Comparison of ENCODE assay signal across 16 cellular contexts in the genomic region with DNA sequence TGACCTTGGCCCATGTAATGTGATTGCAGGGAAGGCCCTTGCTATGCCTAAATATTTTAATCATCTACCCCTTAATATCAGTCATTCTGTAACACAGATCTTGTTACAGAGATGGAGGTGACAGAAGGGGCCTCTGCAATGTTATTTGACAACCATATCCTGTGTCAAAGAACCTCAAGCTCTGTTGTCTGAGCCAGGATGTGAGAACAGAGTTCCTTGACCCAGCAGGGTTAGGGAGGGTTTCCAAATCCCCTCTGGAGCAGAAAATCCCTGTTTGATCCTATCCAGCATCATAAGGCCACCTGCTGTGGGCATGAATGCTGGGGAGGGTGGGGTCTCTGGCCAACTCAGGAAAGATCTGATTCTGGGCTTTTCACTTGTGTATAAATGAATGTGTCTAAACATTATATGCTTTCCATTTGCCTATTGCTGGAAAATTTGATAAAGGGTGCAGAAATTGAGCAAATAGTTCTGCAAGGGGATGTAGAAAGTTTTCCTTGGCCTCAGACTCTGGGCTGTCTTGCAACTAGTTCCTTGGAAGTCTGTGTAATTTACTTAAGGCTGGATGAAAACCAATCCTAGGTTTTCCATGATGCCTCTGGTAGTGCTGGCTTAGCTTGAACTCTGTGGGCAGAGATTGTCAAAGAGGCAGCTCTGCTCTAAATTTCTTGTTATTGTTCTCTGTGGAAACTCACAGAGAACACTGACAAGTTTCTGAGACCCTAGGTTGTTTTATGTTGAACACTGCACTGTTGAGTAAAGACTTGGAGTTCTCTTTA.
DNase-seq lines count a peak whose midpoint lies in the region; ATAC-seq and TF ChIP-seq lines count a peak whose summit lies in the region.
"Had no signal": no experiment of that assay in that cellular context is flagged by ENCODE, and none has a peak within 500 bp of the region (broad histone marks: within the 10 kb centered on the region; RNA-seq: fewer than 3 reads in every experiment).

No MANE protein-coding gene starts in this region.

- POLR2A ChIA-PET in IMR-90 (lab: Charles Lee; ENCODE audit: unreplicated experiment), result no interaction called here

- H3K27ac ChIP-seq in IMR-90 (ENCODE audit: insufficient read depth, low read length) (no peak overlapping the region; the same call in 1 of the 2 replicates), hepatocyte (peak overlapping the region; percentile 88), sigmoid colon (peak overlapping the region; percentile 51 to 86 (median 80))
- H3K27ac ChIP-seq: A549 had no signal

- no peak overlapping the region for H3K4me3 ChIP-seq in IMR-90 (ENCODE audit: insufficient read depth, low read depth, low read length)
- H3K4me3 ChIP-seq in hepatocyte, result no peak overlapping the region
- no peak overlapping the region for H3K4me3 ChIP-seq in sigmoid colon
- H3K4me3 ChIP-seq in HAP-1, result no peak overlapping the region
- H3K4me3 ChIP-seq: A549, GM12878 had no signal

- no peak overlapping the region for H3K4me3 Mint-ChIP-seq in brain
- H3K4me3 Mint-ChIP-seq: CD14-positive monocyte had no signal

- H4K20me1 ChIP-seq in IMR-90 (ENCODE audit: insufficient read depth, low read length), result no peaks in the 10 kb centered on the region
- H4K20me1 ChIP-seq in hepatocyte (ENCODE audit: insufficient read depth, poor library complexity, severe bottlenecking), result no peaks in the 10 kb centered on the region

- TF ChIP-seq CTCF in IMR-90 (conservative IDR thresholded peaks at IDR 0.05; ENCODE audit: low read depth, low read length) (no peak), brain (conservative IDR thresholded peaks at IDR 0.05) (no peak), hepatocyte (IDR thresholded peaks at IDR 0.05; ENCODE audit: poor library complexity) (no peak), sigmoid colon (IDR thresholded peaks at IDR 0.05) (no peak)

- no peak overlapping the region for H2AFZ ChIP-seq in IMR-90 (replicated peaks; ENCODE audit: low read length, poor library complexity)
- no peak overlapping the region for H2AFZ ChIP-seq in hepatocyte

- H3K79me1 ChIP-seq in IMR-90 (ENCODE audit: low read depth in 1 of 2, low read length in 2 of 2), result no peaks in the 10 kb centered on the region

- H3K36me3 ChIP-seq in IMR-90 (ENCODE audit: control insufficient read depth, insufficient read depth, low read length) (no peaks in the 10 kb centered on the region), hepatocyte (replicated peaks; ENCODE audit: insufficient read depth, low read depth) (no peaks in the 10 kb centered on the region), sigmoid colon (peaks cover 0 to 4% (median 0%) of the 10 kb centered on the region in 4 donors), HAP-1 (replicated peaks) (no peaks in the 10 kb centered on the region)

- no peaks in the 10 kb centered on the region for H3K9me1 ChIP-seq in IMR-90 (ENCODE audit: insufficient read depth, low read length)

- H2BK5ac ChIP-seq in IMR-90 (ENCODE audit: low read depth, low read length, poor library complexity, severe bottlenecking), result no peak overlapping the region

- no peaks in the 10 kb centered on the region for H3K79me2 ChIP-seq in hepatocyte

- dilution Hi-C loops in IMR-90 (cut with HindIII; ENCODE audit: low sequenced_read_pairs, unreplicated experiment), result no loop called here

- H3K56ac ChIP-seq in IMR-90 (ENCODE audit: extremely low read depth, insufficient read depth, low read length), result no peak overlapping the region

- peak overlapping the region in 3 of 5 experiments; percentile 43 to 60 (median 51) for H3K27ac Mint-ChIP-seq in brain
- H3K27ac Mint-ChIP-seq: CD14-positive monocyte had no signal

- no peak for DNase-seq in IMR-90
- no peak for DNase-seq in hepatocyte (ENCODE audit: low spot score)
- no peak for DNase-seq in sigmoid colon
- DNase-seq in NAMALWA (ENCODE audit: low spot score), result no peak
- no peak for DNase-seq in HAP-1 (ENCODE audit: low spot score in 2 of 2)
- no peak for DNase-seq in NCI-H2029 (lab: John Stamatoyannopoulos, UW)
- DNase-seq in NCI-H774 (lab: John Stamatoyannopoulos, UW), result no peak
- DNase-seq: COR-L47, NCI-H2107, NCI-H226, NCI-H526 treated with DMSO at 0.1 percent for 48 hours, PC-3 had no signal

- H3K9me2 ChIP-seq in hepatocyte (replicated peaks; ENCODE audit: insufficient read depth), result no peaks in the 10 kb centered on the region

- no peak overlapping the region for H2BK120ac ChIP-seq in IMR-90 (ENCODE audit: low read depth, low read length)

- H2BK15ac ChIP-seq in IMR-90 (ENCODE audit: low read depth, low read length), result no peak overlapping the region

- peaks cover 5% of the 10 kb centered on the region for H3K4me1 ChIP-seq in IMR-90 (ENCODE audit: control insufficient read depth, insufficient read depth, low read length)
- H3K4me1 ChIP-seq in hepatocyte (ENCODE audit: insufficient read depth), result peaks cover 13% of the 10 kb centered on the region
- H3K4me1 ChIP-seq in sigmoid colon, result peaks cover 0 to 92% (median 73%) of the 10 kb centered on the region in 4 donors
- H3K4me1 ChIP-seq in HAP-1, result no peaks in the 10 kb centered on the region
- H3K4me1 ChIP-seq: A549 had no signal

- no peak overlapping the region for H4K5ac ChIP-seq in IMR-90 (ENCODE audit: low read depth, low read length)

- intact Hi-C loops in IMR-90 (cut with micrococcal nuclease), result no loop called here
- intact Hi-C loops in sigmoid colon (cut with DNase I), result no loop called here

- H3K9me3 ChIP-seq in IMR-90 (ENCODE audit: control insufficient read depth, insufficient read depth, low read length) (no peaks in the 10 kb centered on the region), hepatocyte (ENCODE audit: low read depth) (no peaks in the 10 kb centered on the region), sigmoid colon (no peaks in the 10 kb centered on the region), HAP-1 (no peaks in the 10 kb centered on the region)
- H3K9me3 ChIP-seq: A549 had no signal

- H3K36me3 Mint-ChIP-seq in brain, result peaks cover 4% of the 10 kb centered on the region
- H3K36me3 Mint-ChIP-seq: CD14-positive monocyte had no signal

- H2AK9ac ChIP-seq in IMR-90 (replicated peaks; ENCODE audit: low read depth, low read length, poor library complexity), result no peak overlapping the region

- TF ChIP-seq RAD21 in IMR-90 (IDR thresholded peaks at IDR 0.05; ENCODE audit: low read length), result no peak

- ATAC-seq in IMR-90 (ENCODE audit: low read depth), result peak; percentile 24; the same call in 1 of the 2 replicates
- ATAC-seq: A549, GM12878, PC-3 had no signal

- peak in 2 of 4 donors; percentile 38 to 41 for TF ChIP-seq EP300 in sigmoid colon (IDR thresholded peaks at IDR 0.05)

- peaks cover 2 to 6% (median 3%) of the 10 kb centered on the region in 5 experiments for H3K9me3 Mint-ChIP-seq in brain

- H4K8ac ChIP-seq in IMR-90 (ENCODE audit: low read depth in 2 of 2, low read length in 2 of 2), result no peak overlapping the region

- no peak overlapping the region for H3K14ac ChIP-seq in IMR-90 (replicated peaks; ENCODE audit: low read depth, low read length)

- CTCF ChIA-PET in IMR-90 (lab: Yijun Ruan, JAX), result no interaction called here

- no TSS peak for BruUV-seq in IMR-90 (replicated peaks; lab: Mats Ljungman, UMichigan)

- peak overlapping the region; percentile 59 for H3K18ac ChIP-seq in IMR-90 (ENCODE audit: low read depth, low read length)

- no peak overlapping the region for H2AK5ac ChIP-seq in IMR-90 (ENCODE audit: low read depth, low read length)

- no peak for TF ChIP-seq POLR2A in IMR-90 (IDR thresholded peaks at IDR 0.05; ENCODE audit: low read depth, low read length)
- TF ChIP-seq POLR2A in sigmoid colon (IDR thresholded peaks at IDR 0.05), result no peak

- H3K23ac ChIP-seq in IMR-90 (ENCODE audit: low read depth, low read length), result no peak overlapping the region

- H3K4me2 ChIP-seq in IMR-90 (ENCODE audit: low read depth, low read length) (peak overlapping the region; percentile 21; the same call in 1 of the 2 replicates), hepatocyte (peak overlapping the region; percentile 15)
- H3K4me2 ChIP-seq: A549 had no signal

- in situ Hi-C loops in IMR-90 (cut with MboI; ENCODE audit: low sequenced_read_pairs), result no loop called here
- in situ Hi-C loops in HAP-1 (cut with MboI; ENCODE audit: low sequenced_read_pairs), result loop anchor here (25.0 kb wide), 1 partner anchor 110 kb away; a partner anchor contains a TSS

- H3K9ac ChIP-seq in IMR-90 (ENCODE audit: low read depth, low read length), result no peak overlapping the region

- no peak overlapping the region for H4K91ac ChIP-seq in IMR-90 (ENCODE audit: insufficient read depth, low read depth, low read length)

- H3K4me1 Mint-ChIP-seq in brain, result peaks cover 30% of the 10 kb centered on the region
- H3K4me1 Mint-ChIP-seq: CD14-positive monocyte had no signal

- H3K27me3 ChIP-seq in IMR-90 (ENCODE audit: control insufficient read depth, insufficient read depth, low read length) (no peaks in the 10 kb centered on the region), hepatocyte (no peaks in the 10 kb centered on the region), sigmoid colon (no peaks in the 10 kb centered on the region), HAP-1 (ENCODE audit: low read depth) (no peaks in the 10 kb centered on the region)

- H3K27me3 Mint-ChIP-seq in brain, result peaks cover 3% of the 10 kb centered on the region

- H2BK20ac ChIP-seq in IMR-90 (ENCODE audit: low read depth, low read length), result no peak overlapping the region

- H3K4ac ChIP-seq in IMR-90 (ENCODE audit: low read depth, low read length), result no peak overlapping the region

TF ChIP-seq in IMR-90, 13 proteins besides CTCF, POLR2A, EP300 and RAD21 (continues in another document):
- TF ChIP-seq MAFK (IDR thresholded peaks at IDR 0.05; ENCODE audit: low read depth, low read length), result no peak
- TF ChIP-seq FOS (IDR thresholded peaks at IDR 0.05; ENCODE audit: low read depth, low read length), result no peak
- TF ChIP-seq, protein P1, sequence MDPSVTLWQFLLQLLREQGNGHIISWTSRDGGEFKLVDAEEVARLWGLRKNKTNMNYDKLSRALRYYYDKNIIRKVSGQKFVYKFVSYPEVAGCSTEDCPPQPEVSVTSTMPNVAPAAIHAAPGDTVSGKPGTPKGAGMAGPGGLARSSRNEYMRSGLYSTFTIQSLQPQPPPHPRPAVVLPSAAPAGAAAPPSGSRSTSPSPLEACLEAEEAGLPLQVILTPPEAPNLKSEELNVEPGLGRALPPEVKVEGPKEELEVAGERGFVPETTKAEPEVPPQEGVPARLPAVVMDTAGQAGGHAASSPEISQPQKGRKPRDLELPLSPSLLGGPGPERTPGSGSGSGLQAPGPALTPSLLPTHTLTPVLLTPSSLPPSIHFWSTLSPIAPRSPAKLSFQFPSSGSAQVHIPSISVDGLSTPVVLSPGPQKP (IDR thresholded peaks at IDR 0.05; ENCODE audit: borderline replicate concordance, low read depth, low read length), result no peak
- TF ChIP-seq NFE2L2 (IDR thresholded peaks at IDR 0.05; ENCODE audit: low read depth, low read length), result no peak
- TF ChIP-seq, protein P2, sequence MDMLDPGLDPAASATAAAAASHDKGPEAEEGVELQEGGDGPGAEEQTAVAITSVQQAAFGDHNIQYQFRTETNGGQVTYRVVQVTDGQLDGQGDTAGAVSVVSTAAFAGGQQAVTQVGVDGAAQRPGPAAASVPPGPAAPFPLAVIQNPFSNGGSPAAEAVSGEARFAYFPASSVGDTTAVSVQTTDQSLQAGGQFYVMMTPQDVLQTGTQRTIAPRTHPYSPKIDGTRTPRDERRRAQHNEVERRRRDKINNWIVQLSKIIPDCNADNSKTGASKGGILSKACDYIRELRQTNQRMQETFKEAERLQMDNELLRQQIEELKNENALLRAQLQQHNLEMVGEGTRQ (IDR thresholded peaks at IDR 0.05; ENCODE audit: low read depth, low read length), result no peak
